In genomic region chr12:806116-806805, GRCh38 we compare ENCODE assay signal across 11 cellular contexts. TPM values are rescaled to one million over a fixed set of nuclear protein-coding genes. Genes with fewer than 3 reads are reported as not detected.
A peak's percentile ranks its signal among the peaks of the same experiment; 100 is the strongest.
DNase-seq lines count a peak whose midpoint lies in the region; ATAC-seq and TF ChIP-seq lines count a peak whose summit lies in the region.
"Had no signal": no experiment of that assay in that cellular context is flagged by ENCODE, and none has a peak within 500 bp of the region (broad histone marks: within the 10 kb centered on the region; RNA-seq: fewer than 3 reads in every experiment).

No MANE protein-coding gene starts in this region.

- intact Hi-C loops in activated CD4-positive, alpha-beta memory T cell treated with anti-CD3 and anti-CD28 coated beads for 36 hours (cut with micrococcal nuclease) = loop anchor here (1.0 kb wide), 1 partner anchor 11 kb away; no protein-coding TSS in a partner anchor
- intact Hi-C loops in left ventricle myocardium inferior (cut with micrococcal nuclease) = no loop called here

- no peak overlapping the region for H3K27ac Mint-ChIP-seq in T-helper 2 cell treated with Interferon-gamma antibody and Interleukin-4, amounts not matched to agents 5 μg/mL and 100 μg/mL, for 36 hours
- H3K27ac Mint-ChIP-seq in activated CD4-positive, alpha-beta memory T cell treated with anti-CD3 and anti-CD28 coated beads for 36 hours = peak overlapping the region; percentile 3
- H3K27ac Mint-ChIP-seq in stimulated activated naive B cell treated with anti-CD40 and anti-IgM and Interleukin-4, amounts not matched to agents 10 μg/mL and 1 μg/mL and 100 μg/mL, for 72 hours = peak overlapping the region; percentile 15

- H3K4me3 ChIP-seq in left ventricle myocardium inferior = peak overlapping the region; percentile 1
- H3K4me3 ChIP-seq: SJSA1 had no signal

- DNase-seq in T-helper 2 cell treated with Interferon-gamma antibody and Interleukin-4, amounts not matched to agents 5 μg/mL and 100 μg/mL, for 36 hours (ENCODE audit: low spot score) = no peak
- no peak for DNase-seq in T-helper 2 cell
- DNase-seq in activated CD4-positive, alpha-beta memory T cell treated with anti-CD3 and anti-CD28 coated beads for 36 hours = no peak
- DNase-seq in left ventricle myocardium inferior = no peak
- DNase-seq in stimulated activated naive B cell treated with anti-CD40 and anti-IgM and Interleukin-4, amounts not matched to agents 10 μg/mL and 1 μg/mL and 100 μg/mL, for 72 hours = no peak
- DNase-seq in activated gamma-delta T cell (lab: John Stamatoyannopoulos, UW) = no peak
- DNase-seq in NCI-H1694 (lab: John Stamatoyannopoulos, UW) = no peak
- no peak for DNase-seq in GM19240 (ENCODE audit: insufficient read length, low spot score)
- DNase-seq: 8988T, NCI-H2081 had no signal

- no peaks in the 10 kb centered on the region for H3K27me3 ChIP-seq in left ventricle myocardium inferior (ENCODE audit: low read depth)
- H3K27me3 ChIP-seq: SJSA1 had no signal

- peaks cover 62% of the 10 kb centered on the region for H3K4me1 Mint-ChIP-seq in T-helper 2 cell treated with Interferon-gamma antibody and Interleukin-4, amounts not matched to agents 5 μg/mL and 100 μg/mL, for 36 hours (ENCODE audit: low read depth)
- H3K4me1 Mint-ChIP-seq in activated CD4-positive, alpha-beta memory T cell treated with anti-CD3 and anti-CD28 coated beads for 36 hours (ENCODE audit: low read depth) = peaks cover 71% of the 10 kb centered on the region
- H3K4me1 Mint-ChIP-seq in stimulated activated naive B cell treated with anti-CD40 and anti-IgM and Interleukin-4, amounts not matched to agents 10 μg/mL and 1 μg/mL and 100 μg/mL, for 72 hours = peaks cover 32 to 75% of the 10 kb centered on the region in 2 donors

- POLR2A ChIA-PET in activated CD4-positive, alpha-beta memory T cell treated with anti-CD3 and anti-CD28 coated beads for 36 hours (lab: Charles Lee) = interaction anchor here (1.0 to 1.5 kb wide), 2 partner anchors 53 to 127 kb away, joined by 3 read pairs; no protein-coding TSS in a partner anchor

- peak overlapping the region; percentile 49 for H3K4me3 Mint-ChIP-seq in T-helper 2 cell treated with Interferon-gamma antibody and Interleukin-4, amounts not matched to agents 5 μg/mL and 100 μg/mL, for 36 hours
- peak overlapping the region; percentile 14 for H3K4me3 Mint-ChIP-seq in activated CD4-positive, alpha-beta memory T cell treated with anti-CD3 and anti-CD28 coated beads for 36 hours
- H3K4me3 Mint-ChIP-seq in stimulated activated naive B cell treated with anti-CD40 and anti-IgM and Interleukin-4, amounts not matched to agents 10 μg/mL and 1 μg/mL and 100 μg/mL, for 72 hours = no peak overlapping the region

- peak overlapping the region; percentile 74 for H3K27ac ChIP-seq in left ventricle myocardium inferior (replicated peaks)
- H3K27ac ChIP-seq: SJSA1 had no signal

- H3K36me3 Mint-ChIP-seq in T-helper 2 cell treated with Interferon-gamma antibody and Interleukin-4, amounts not matched to agents 5 μg/mL and 100 μg/mL, for 36 hours (ENCODE audit: low read depth) = no peaks in the 10 kb centered on the region
- no peaks in the 10 kb centered on the region for H3K36me3 Mint-ChIP-seq in activated CD4-positive, alpha-beta memory T cell treated with anti-CD3 and anti-CD28 coated beads for 36 hours
- H3K36me3 Mint-ChIP-seq in stimulated activated naive B cell treated with anti-CD40 and anti-IgM and Interleukin-4, amounts not matched to agents 10 μg/mL and 1 μg/mL and 100 μg/mL, for 72 hours = peaks cover 0 to 4% of the 10 kb centered on the region in 2 donors

- H3K4me1 ChIP-seq in left ventricle myocardium inferior = peaks cover 95% of the 10 kb centered on the region

- no peaks in the 10 kb centered on the region for H3K9me3 Mint-ChIP-seq in T-helper 2 cell treated with Interferon-gamma antibody and Interleukin-4, amounts not matched to agents 5 μg/mL and 100 μg/mL, for 36 hours
- H3K9me3 Mint-ChIP-seq in activated CD4-positive, alpha-beta memory T cell treated with anti-CD3 and anti-CD28 coated beads for 36 hours = no peaks in the 10 kb centered on the region
- no peaks in the 10 kb centered on the region for H3K9me3 Mint-ChIP-seq in stimulated activated naive B cell treated with anti-CD40 and anti-IgM and Interleukin-4, amounts not matched to agents 10 μg/mL and 1 μg/mL and 100 μg/mL, for 72 hours

- no peak for TF ChIP-seq CTCF in left ventricle myocardium inferior (IDR thresholded peaks at IDR 0.05; ENCODE audit: borderline replicate concordance)

- H3K27me3 Mint-ChIP-seq in T-helper 2 cell treated with Interferon-gamma antibody and Interleukin-4, amounts not matched to agents 5 μg/mL and 100 μg/mL, for 36 hours (ENCODE audit: low read depth) = no peaks in the 10 kb centered on the region
- no peaks in the 10 kb centered on the region for H3K27me3 Mint-ChIP-seq in activated CD4-positive, alpha-beta memory T cell treated with anti-CD3 and anti-CD28 coated beads for 36 hours
- H3K27me3 Mint-ChIP-seq in stimulated activated naive B cell treated with anti-CD40 and anti-IgM and Interleukin-4, amounts not matched to agents 10 μg/mL and 1 μg/mL and 100 μg/mL, for 72 hours = no peaks in the 10 kb centered on the region

- H3K9me3 ChIP-seq in left ventricle myocardium inferior (replicated peaks) = no peaks in the 10 kb centered on the region
- H3K9me3 ChIP-seq: SJSA1 had no signal

- CTCF ChIA-PET in activated CD4-positive, alpha-beta memory T cell treated with anti-CD3 and anti-CD28 coated beads for 36 hours (lab: Charles Lee) = interaction anchor here (0.6 to 1.2 kb wide), 5 partner anchors 9 to 191 kb away, joined by 3 to 5 read pairs (median 4); no protein-coding TSS in a partner anchor

- no peaks in the 10 kb centered on the region for H3K36me3 ChIP-seq in left ventricle myocardium inferior
- H3K36me3 ChIP-seq: SJSA1 had no signal

- ATAC-seq in stimulated activated naive B cell treated with anti-CD40 and anti-IgM and Interleukin-4, amounts not matched to agents 10 μg/mL and 1 μg/mL and 100 μg/mL, for 72 hours (replicated peaks) = no peak

RNA-seq across cellular contexts. Expression of gene WNK1, which starts 53.9 kb away (rescaled TPM):
- 100 to 1,000 TPM; 139 to 140 TPM for total RNA-seq in activated CD4-positive, alpha-beta memory T cell treated with anti-CD3 and anti-CD28 coated beads for 36 hours
- 289 TPM for total RNA-seq in left ventricle myocardium inferior

Comparison
In these comparisons a context has a peak if more than half of its experiments do, and no peak if none do; other contexts are left out.
1. H3K4me3 Mint-ChIP-seq: peak in T-helper 2 cell treated with Interferon-gamma antibody and Interleukin-4, amounts not matched to agents 5 μg/mL and 100 μg/mL, for 36 hours (single experiment) and activated CD4-positive, alpha-beta memory T cell treated with anti-CD3 and anti-CD28 coated beads for 36 hours (single experiment); none in stimulated activated naive B cell treated with anti-CD40 and anti-IgM and Interleukin-4, amounts not matched to agents 10 μg/mL and 1 μg/mL and 100 μg/mL, for 72 hours (0 of 2).